In genomic region chr17:38704645-38705522, GRCh38 we compare ENCODE assay signal across 9 cellular contexts. TPM values are rescaled to one million over a fixed set of nuclear protein-coding genes. Genes with fewer than 3 reads are reported as not detected.
DNase-seq lines count a peak whose midpoint lies in the region; ATAC-seq, FAIRE-seq and TF ChIP-seq lines count a peak whose summit lies in the region.
"Had no signal": no experiment of that assay in that cellular context is flagged by ENCODE, and none has a peak within 500 bp of the region (broad histone marks: within the 10 kb centered on the region; RNA-seq: fewer than 3 reads in every experiment).

TSS of gene MLLT6 (plus strand) at chr17:38705273. CDS start at chr17:38705633, 360 bp downstream.

- H3K4me3 Mint-ChIP-seq in Caco-2 (ENCODE audit: unreplicated experiment) (peak within 1 kb of the TSS; percentile 95), IgD-negative memory B cell (peak within 1 kb of the TSS; percentile 76 to 98 (median 97))

- H3K27ac ChIP-seq in esophagus muscularis mucosa (replicated peaks in 1 of 4) = peak within 1 kb of the TSS; percentile 94 to 98 (median 96)
- H3K27ac ChIP-seq in mucosa of rectum (ENCODE audit: low read depth in 2 of 2, low read length in 2 of 2) = peak within 1 kb of the TSS; percentile 89 to 95

- peak within 1 kb of the TSS; percentile 91 to 93 for H3K9ac ChIP-seq in mucosa of rectum (ENCODE audit: low read depth in 1 of 2, low read length in 2 of 2)

- H3K36me3 ChIP-seq in Caco-2 (ENCODE audit: control insufficient read depth, insufficient read depth, low read length) (peaks cover 2% of the 10 kb centered on the region), esophagus muscularis mucosa (peaks cover 7 to 27% (median 24%) of the 10 kb centered on the region in 4 donors), mucosa of rectum (ENCODE audit: control insufficient read depth in 2 of 2, insufficient read depth in 2 of 2, low read length in 2 of 2) (peaks cover 11 to 20% of the 10 kb centered on the region in 2 donors)

- H3K4me1 ChIP-seq in Caco-2 = peaks cover 30% of the 10 kb centered on the region
- H3K4me1 ChIP-seq in esophagus muscularis mucosa = peaks cover 22 to 61% (median 54%) of the 10 kb centered on the region in 4 donors
- peaks cover 25 to 40% of the 10 kb centered on the region in 2 donors for H3K4me1 ChIP-seq in mucosa of rectum (ENCODE audit: control insufficient read depth in 2 of 2, insufficient read depth in 2 of 2, low read length in 2 of 2)

- under 1% methylated on average over 68 of the region's 98 CpGs for WGBS in esophagus muscularis mucosa

- TF ChIP-seq CTCF in Caco-2 (IDR thresholded peaks at IDR 0.05; ENCODE audit: insufficient read depth in 1 of 2, low read depth in 1 of 2, low read length in 1 of 2, severe bottlenecking in 1 of 2, unreplicated experiment in 1 of 2) = no peak
- no peak for TF ChIP-seq CTCF in esophagus muscularis mucosa (IDR thresholded peaks at IDR 0.05)

- POLR2A ChIA-PET in Caco-2 (lab: Charles Lee) = interaction anchor here (0.5 to 1.5 kb wide), 7 partner anchors 12 to 756 kb away, joined by 3 to 6 read pairs (median 4); partner anchors contain the start of genes CDK12, CISD3 and RPL23

- intact Hi-C loops in Caco-2 (cut with micrococcal nuclease; ENCODE audit: unreplicated experiment) (loop anchor here (1.0 to 10.0 kb wide), 2 partner anchors 28 to 990 kb away; no protein-coding TSS in a partner anchor), esophagus muscularis mucosa (cut with DNase I) (loop anchor here (5.0 kb wide), 1 partner anchor 42 kb away; the partner anchor contains the start of gene PCGF2)

- BruUV-seq in Caco-2 (replicated peaks; lab: Mats Ljungman, UMichigan) = no TSS peak

- H3K27me3 Mint-ChIP-seq in Caco-2 (ENCODE audit: insufficient read depth, unreplicated experiment) = no peaks in the 10 kb centered on the region
- H3K27me3 Mint-ChIP-seq in IgD-negative memory B cell = peaks cover 2% of the 10 kb centered on the region

- CTCF ChIA-PET in Caco-2 (lab: Charles Lee) = interaction anchor here (0.5 to 1.5 kb wide), 5 partner anchors 25 to 448 kb away, joined by 4 to 5 read pairs (median 4); partner anchors contain the start of genes CISD3 and SRCIN1

- no peak for TF ChIP-seq EP300 in esophagus muscularis mucosa (IDR thresholded peaks at IDR 0.05)

- H3K4me3 ChIP-seq in Caco-2 (ENCODE audit: low read depth, low read length) = peak within 1 kb of the TSS; percentile 71
- peak within 1 kb of the TSS; percentile 67 to 99 (median 90) for H3K4me3 ChIP-seq in esophagus muscularis mucosa
- H3K4me3 ChIP-seq in mucosa of rectum (ENCODE audit: low read length in 2 of 2) = peak within 1 kb of the TSS; percentile 77 to 84

- H3K4me1 Mint-ChIP-seq in Caco-2 (ENCODE audit: low read depth, unreplicated experiment) = peaks cover 24% of the 10 kb centered on the region
- H3K4me1 Mint-ChIP-seq in IgD-negative memory B cell = peaks cover 20 to 36% (median 23%) of the 10 kb centered on the region in 3 donors

- no peaks in the 10 kb centered on the region for H3K27me3 ChIP-seq in Caco-2 (replicated peaks; ENCODE audit: control insufficient read depth, insufficient read depth, low read length)
- H3K27me3 ChIP-seq in esophagus muscularis mucosa = no peaks in the 10 kb centered on the region
- H3K27me3 ChIP-seq in mucosa of rectum (ENCODE audit: control insufficient read depth in 2 of 2, insufficient read depth in 2 of 2, low read length in 2 of 2) = no peaks in the 10 kb centered on the region

- no peaks in the 10 kb centered on the region for H3K9me3 ChIP-seq in Caco-2
- H3K9me3 ChIP-seq in esophagus muscularis mucosa = no peaks in the 10 kb centered on the region
- no peaks in the 10 kb centered on the region for H3K9me3 ChIP-seq in mucosa of rectum (ENCODE audit: control insufficient read depth in 2 of 2, low read length in 2 of 2)

- FAIRE-seq in RCC 7860 (lab: Jason Lieb, UNC) = no peak
- FAIRE-seq: endometrium had no signal

- H3K27ac Mint-ChIP-seq in Caco-2 (ENCODE audit: unreplicated experiment) (peak within 1 kb of the TSS; percentile 81), IgD-negative memory B cell (peak within 1 kb of the TSS; percentile 94 to 97 (median 96))

- ATAC-seq in GM18511 (IDR thresholded peaks at IDR 0.05; ENCODE audit: unreplicated experiment) = no peak

- peaks cover 21% of the 10 kb centered on the region for H3K36me3 Mint-ChIP-seq in Caco-2 (ENCODE audit: insufficient read depth, unreplicated experiment)
- H3K36me3 Mint-ChIP-seq in IgD-negative memory B cell = no peaks in the 10 kb centered on the region

- DNase-seq in Caco-2 (peak; percentile 86), RCC 7860 (ENCODE audit: low spot score) (peak; percentile 68), activated T-helper 1 cell treated with Interleukin-2 at 50 U/mL for 16 hours (ENCODE audit: low read depth) (peak; percentile 77), esophagus muscularis mucosa (ENCODE audit: extremely low spot score) (no peak)
- peak; percentile 81 to 87 for DNase-seq in stimulated activated CD8-positive, alpha-beta memory T cell treated with anti-CD3 and anti-CD28 coated beads, Interleukin-7, amount 100 ng/mL, for 4 hours (ENCODE audit: low read depth in 2 of 2)

- H3K9me3 Mint-ChIP-seq in Caco-2 (ENCODE audit: unreplicated experiment) (no peaks in the 10 kb centered on the region), IgD-negative memory B cell (no peaks in the 10 kb centered on the region)

- peak; percentile 8 for TF ChIP-seq POLR2A in esophagus muscularis mucosa (IDR thresholded peaks at IDR 0.05; ENCODE audit: low read depth)

RNA-seq across cellular contexts. Expression of gene MLLT6, which starts in this region (rescaled TPM):
- 69.7 and 72.5 TPM in 2 replicates for total RNA-seq in Caco-2 (2022)
- 7.9 TPM for polyA plus RNA-seq in IgD-negative memory B cell
- 10 to 100 TPM; 62.7 to 83.6 (median 73.0) TPM for total RNA-seq in esophagus muscularis mucosa
